In genomic region chr17:46265972-46266655, GRCh38 we compare ENCODE assay signal across 8 cellular contexts. TPM values are rescaled to one million over a fixed set of nuclear protein-coding genes. Genes with fewer than 3 reads are reported as not detected.
DNase-seq lines count a peak whose midpoint lies in the region; ATAC-seq and TF ChIP-seq lines count a peak whose summit lies in the region.
"Not testable (repeated sequence)": the region's sequence is repeated elsewhere in the genome, so short reads cannot be mapped to it uniquely, and the experiment has no call there.

No MANE protein-coding gene starts in this region.

- H3K27me3 Mint-ChIP-seq in CD14-positive monocyte (ENCODE audit: low read depth in 3 of 3): peaks cover 20 to 44% (median 38%) of the 10 kb centered on the region in 3 donors
- H3K27me3 Mint-ChIP-seq in activated T-cell treated with anti-CD3 and anti-CD28 coated beads, Interleukin-2, amount 50 U/mL, for 4 hours (ENCODE audit: low read depth); natural killer cell (ENCODE audit: low read depth in 2 of 2): not testable (repeated sequence)
- H3K27me3 Mint-ChIP-seq in stimulated activated naive CD8-positive, alpha-beta T cell treated with anti-CD3 and anti-CD28 coated beads, Interleukin-15, amount 100 ng/mL, for 72 hours: peaks cover 39% of the 10 kb centered on the region

- H3K27ac Mint-ChIP-seq in CD14-positive monocyte (peak overlapping the region; percentile 44 to 90 (median 84)), natural killer cell (peak overlapping the region; percentile 85 to 91)
- H3K27ac Mint-ChIP-seq in stimulated activated naive CD8-positive, alpha-beta T cell treated with anti-CD3 and anti-CD28 coated beads, Interleukin-15, amount 100 ng/mL, for 72 hours: peak overlapping the region; percentile 87 to 93

- H3K9me3 Mint-ChIP-seq in CD14-positive monocyte; activated T-cell treated with anti-CD3 and anti-CD28 coated beads, Interleukin-2, amount 50 U/mL, for 4 hours; natural killer cell; stimulated activated naive CD8-positive, alpha-beta T cell treated with anti-CD3 and anti-CD28 coated beads, Interleukin-15, amount 100 ng/mL, for 72 hours: not testable (repeated sequence)

- not testable (repeated sequence) for H3K36me3 Mint-ChIP-seq in CD14-positive monocyte; activated T-cell treated with anti-CD3 and anti-CD28 coated beads, Interleukin-2, amount 50 U/mL, for 4 hours (ENCODE audit: insufficient read depth); natural killer cell

- not testable (repeated sequence) for TF ChIP-seq POLR2A in NB4 (IDR thresholded peaks at IDR 0.05; ENCODE audit: extremely low read depth, insufficient read length)

- intact Hi-C loops in CD14-positive monocyte (cut with micrococcal nuclease) (loop anchor here (2.0 to 10.0 kb wide), 2 partner anchors 71 to 371 kb away; partner anchors contain the start of gene MAPT (in 1 of the 2)), natural killer cell (cut with micrococcal nuclease) (loop anchor here (2.0 to 5.0 kb wide), 2 partner anchors 74 to 245 kb away; partner anchors contain the start of gene KANSL1)

- H3K36me3 ChIP-seq in iPS DF 6.9 (ENCODE audit: control insufficient read depth, insufficient read depth, low read length): not testable (repeated sequence)

- H3K4me1 Mint-ChIP-seq in CD14-positive monocyte (peaks cover 34% of the 10 kb centered on the region), natural killer cell (peaks cover 32 to 33% of the 10 kb centered on the region in 2 donors)
- H3K4me1 Mint-ChIP-seq in activated T-cell treated with anti-CD3 and anti-CD28 coated beads, Interleukin-2, amount 50 U/mL, for 4 hours (ENCODE audit: low read depth): peaks cover 34% of the 10 kb centered on the region
- peaks cover 41% of the 10 kb centered on the region for H3K4me1 Mint-ChIP-seq in stimulated activated naive CD8-positive, alpha-beta T cell treated with anti-CD3 and anti-CD28 coated beads, Interleukin-15, amount 100 ng/mL, for 72 hours

- ATAC-seq in GM21515 (IDR thresholded peaks at IDR 0.05; ENCODE audit: unreplicated experiment): peak; percentile 21
- ATAC-seq in activated T-cell treated with anti-CD3 and anti-CD28 coated beads, Interleukin-2, amount 50 U/mL, for 4 hours: peak in 1 of 2 donors; percentile 8
- peak in 1 of 3 donors; percentile 5 for ATAC-seq in natural killer cell
- not testable (repeated sequence) for ATAC-seq in stimulated activated naive CD8-positive, alpha-beta T cell treated with anti-CD3 and anti-CD28 coated beads, Interleukin-15, amount 100 ng/mL, for 72 hours

- not testable (repeated sequence) for H3K9me3 ChIP-seq in iPS DF 6.9 (ENCODE audit: control insufficient read depth, insufficient read depth, low read length)

- H3K4me1 ChIP-seq in iPS DF 6.9 (ENCODE audit: control insufficient read depth, insufficient read depth, low read length): not testable (repeated sequence)

- H3K27me3 ChIP-seq in iPS DF 6.9 (ENCODE audit: control insufficient read depth, insufficient read depth, low read length): not testable (repeated sequence)

- H3K27ac ChIP-seq in iPS DF 6.9 (ENCODE audit: low read length): not testable (repeated sequence)

- H3K4me3 Mint-ChIP-seq in CD14-positive monocyte (peak overlapping the region; percentile 88 to 97), natural killer cell (peak overlapping the region; percentile 86)
- peak overlapping the region; percentile 83 for H3K4me3 Mint-ChIP-seq in activated T-cell treated with anti-CD3 and anti-CD28 coated beads, Interleukin-2, amount 50 U/mL, for 4 hours
- peak overlapping the region; percentile 84 to 86 for H3K4me3 Mint-ChIP-seq in stimulated activated naive CD8-positive, alpha-beta T cell treated with anti-CD3 and anti-CD28 coated beads, Interleukin-15, amount 100 ng/mL, for 72 hours

- DNase-seq in CD14-positive monocyte (ENCODE audit: low spot score); activated T-cell treated with anti-CD3 and anti-CD28 coated beads, Interleukin-2, amount 50 U/mL, for 4 hours; iPS DF 6.9 (ENCODE audit: low read depth, low spot score); stimulated activated naive CD8-positive, alpha-beta T cell treated with anti-CD3 and anti-CD28 coated beads, Interleukin-15, amount 100 ng/mL, for 72 hours: not testable (repeated sequence)
- peak; percentile 39 for DNase-seq in NB4 (ENCODE audit: low read depth)
- DNase-seq in ecto neural progenitor cell (ENCODE audit: low spot score): peak; percentile 82
- DNase-seq in natural killer cell: peak; percentile 25

- WGBS in iPS DF 6.9 (ENCODE audit: insufficient coverage, insufficient read length): no CpG with 5 or more reads among the region's 24 CpGs

- not testable (repeated sequence) for TF ChIP-seq CTCF in CD14-positive monocyte (IDR thresholded peaks at IDR 0.05); NB4 (IDR thresholded peaks at IDR 0.05; ENCODE audit: low read depth, low read length); natural killer cell (IDR thresholded peaks at IDR 0.05)

- H3K4me3 ChIP-seq in NB4 (ENCODE audit: low read depth, low read length) (peak overlapping the region; percentile 60), iPS DF 6.9 (ENCODE audit: low read length) (peak overlapping the region; percentile 36; the same call in 1 of the 2 replicates)

RNA-seq across cellular contexts. Expression of gene LRRC37A, which starts 28.8 kb away (rescaled TPM):
- under 1 TPM; 0.23 to 0.38 TPM for polyA plus RNA-seq in CD14-positive monocyte
- 1 to 10 TPM in 2 of 3 donors, under 1 TPM in 1; 0.29 to 1.7 (median 1.3) TPM for total RNA-seq in activated T-cell treated with anti-CD3 and anti-CD28 coated beads, Interleukin-2, amount 50 U/mL, for 4 hours
- 1 to 10 TPM; 1.9 to 8.0 (median 3.5) TPM for total RNA-seq in natural killer cell
